ENCODE assay signal across 19 cellular contexts in genomic region chr1:2819429-2819828, GRCh38. TPM values are rescaled to one million over a fixed set of nuclear protein-coding genes. Genes with fewer than 3 reads are reported as not detected.
DNase-seq lines count a peak whose midpoint lies in the region; ATAC-seq, FAIRE-seq and TF ChIP-seq lines count a peak whose summit lies in the region.
"Had no signal": no experiment of that assay in that cellular context is flagged by ENCODE, and none has a peak within 500 bp of the region (broad histone marks: within the 10 kb centered on the region; RNA-seq: fewer than 3 reads in every experiment).

No MANE protein-coding gene starts in this region.

- H3F3A ChIP-seq in neural progenitor cell (ENCODE audit: low read depth), result no peaks in the 10 kb centered on the region

- POLR2A ChIA-PET in HepG2 (lab: Yijun Ruan, JAX), result no interaction called here

- H3K4me1 Mint-ChIP-seq in endothelial cell (ENCODE audit: unreplicated experiment) (no peaks in the 10 kb centered on the region), neural progenitor cell (no peaks in the 10 kb centered on the region), endodermal cell (no peaks in the 10 kb centered on the region)
- H3K4me1 Mint-ChIP-seq: CD14-positive monocyte, GM23338 had no signal

- FAIRE-seq in HepG2 (lab: Jason Lieb, UNC), result no peak
- FAIRE-seq: D721Med, G401.6, GM12892 had no signal

- in situ Hi-C loops in HepG2 (cut with HindIII; ENCODE audit: extremely low pct_ligation_motif_present, low pct_unique_long_range_greater_than_20kb), result no loop called here

- no peak for ATAC-seq in HepG2
- ATAC-seq in right lobe of liver, result no peak
- ATAC-seq in HG03439 (IDR thresholded peaks at IDR 0.05; ENCODE audit: unreplicated experiment), result no peak
- ATAC-seq: CD8-positive, alpha-beta T cell; GM23338 had no signal

- H3K4me2 ChIP-seq in HepG2 (ENCODE audit: low read depth, low read length), result no peak overlapping the region
- H3K4me2 ChIP-seq in neural progenitor cell, result no peak overlapping the region
- H3K4me2 ChIP-seq: GM23338 had no signal

- WGBS in HepG2 (ENCODE audit: low lambda C conversion rate), result 0% methylated on average over 3 of the region's 5 CpGs
- WGBS in right lobe of liver (ENCODE audit: insufficient coverage, low coverage, low lambda C conversion rate, missing lambda C conversion rate), result 53% methylated on average over 4 of the region's 5 CpGs
- 86 to 92% (median 87%) methylated on average over 5 of the region's 5 CpGs for WGBS in spleen, 5 donors
- 83 to 100% methylated on average over 1 to 5 of the region's 5 CpGs for WGBS in endodermal cell (ENCODE audit: insufficient coverage in 1 of 2, insufficient read length in 1 of 2), 2 experiments

- no peak overlapping the region for H3K4me3 ChIP-seq in HepG2 (replicated peaks in 1 of 3; ENCODE audit: insufficient read depth in 1 of 3, low read depth in 2 of 3, low read length in 3 of 3)
- H3K4me3 ChIP-seq in right lobe of liver, result no peak overlapping the region
- H3K4me3 ChIP-seq in neural progenitor cell, result no peak overlapping the region
- no peak overlapping the region for H3K4me3 ChIP-seq in spleen
- no peak overlapping the region for H3K4me3 ChIP-seq in endodermal cell (ENCODE audit: low read length)
- H3K4me3 ChIP-seq: GM23338 had no signal

- H3K27me3 Mint-ChIP-seq in endothelial cell (ENCODE audit: unreplicated experiment) (peaks cover 13% of the 10 kb centered on the region), neural progenitor cell (ENCODE audit: insufficient read depth, low read depth) (peaks cover 14% of the 10 kb centered on the region), endodermal cell (ENCODE audit: insufficient read depth) (peaks cover 3% of the 10 kb centered on the region)

- no peak overlapping the region for H3K4me3 Mint-ChIP-seq in endothelial cell (ENCODE audit: unreplicated experiment)
- peak overlapping the region; percentile 58 for H3K4me3 Mint-ChIP-seq in neural progenitor cell
- H3K4me3 Mint-ChIP-seq in endodermal cell, result no peak overlapping the region
- H3K4me3 Mint-ChIP-seq: CD14-positive monocyte; CD8-positive, alpha-beta T cell; GM23338 had no signal

- H3K36me3 ChIP-seq in HepG2 (replicated peaks in 1 of 2; ENCODE audit: control insufficient read depth in 1 of 2, insufficient read depth in 2 of 2, low read length in 2 of 2) (no peaks in the 10 kb centered on the region), right lobe of liver (no peaks in the 10 kb centered on the region), neural progenitor cell (no peaks in the 10 kb centered on the region), spleen (no peaks in the 10 kb centered on the region), endodermal cell (ENCODE audit: control insufficient read depth, insufficient read depth, low read length) (no peaks in the 10 kb centered on the region)

- H3K27me3 ChIP-seq in HepG2 (ENCODE audit: control insufficient read depth in 1 of 2, insufficient read depth in 2 of 2, low read length in 2 of 2) (peaks cover 2 to 42% of the 10 kb centered on the region in 2 experiments; a peak in 4 of 5 replicates), right lobe of liver (no peaks in the 10 kb centered on the region), neural progenitor cell (no peaks in the 10 kb centered on the region), spleen (replicated peaks in 1 of 7) (peaks cover 0 to 49% (median 8%) of the 10 kb centered on the region in 7 donors), endodermal cell (ENCODE audit: control insufficient read depth, insufficient read depth, low read length, poor library complexity, severe bottlenecking) (no peaks in the 10 kb centered on the region)

- no peak for TF ChIP-seq CTCF in HepG2 (CRISPR knock-in tag; IDR thresholded peaks at IDR 0.05)
- TF ChIP-seq CTCF in right lobe of liver (IDR thresholded peaks at IDR 0.05), result no peak
- TF ChIP-seq CTCF in endothelial cell (IDR thresholded peaks at IDR 0.05; ENCODE audit: unreplicated experiment), result no peak
- no peak for TF ChIP-seq CTCF in neural progenitor cell (IDR thresholded peaks at IDR 0.05)
- TF ChIP-seq CTCF in spleen (IDR thresholded peaks at IDR 0.05 in 8 of 11, conservative IDR thresholded peaks at IDR 0.05 in 3 of 11), result no peak
- TF ChIP-seq CTCF in endodermal cell (conservative IDR thresholded peaks at IDR 0.05), result no peak

- H3K9me3 Mint-ChIP-seq in endothelial cell (ENCODE audit: unreplicated experiment), result peaks cover 10% of the 10 kb centered on the region
- peaks cover 9% of the 10 kb centered on the region for H3K9me3 Mint-ChIP-seq in neural progenitor cell
- H3K9me3 Mint-ChIP-seq in endodermal cell, result peaks cover 87% of the 10 kb centered on the region
- H3K9me3 Mint-ChIP-seq: CD8-positive, alpha-beta T cell had no signal

- DNase-seq in HepG2 (ENCODE audit: low spot score) (no peak), right lobe of liver (no peak), endothelial cell (ENCODE audit: low spot score) (no peak), neural progenitor cell (ENCODE audit: low spot score) (no peak), spleen (peak; percentile 38), NCI-H146 treated with DMSO at 0.1 percent for 48 hours (lab: John Stamatoyannopoulos, UW; ENCODE audit: unreplicated experiment) (no peak), endodermal cell (no peak)
- DNase-seq: CD8-positive, alpha-beta T cell; COR-L47; DMS153; DMS79 treated with DMSO at 0.1 percent for 48 hours; EL; H7 had no signal

- CTCF ChIA-PET in HepG2 (lab: Yijun Ruan, JAX; ENCODE audit: low intra/inter-chr PET ratio, low total read pairs), result no interaction called here

- intact Hi-C loops in HepG2 (cut with micrococcal nuclease; ENCODE audit: unreplicated experiment) (no loop called here), right lobe of liver (cut with DNase I) (no loop called here), spleen (cut with DNase I; ENCODE audit: low total_unique reads) (no loop called here)

- TF ChIP-seq RAD21 in HepG2 (CRISPR knock-in tag; IDR thresholded peaks at IDR 0.05), result no peak

- no peaks in the 10 kb centered on the region for H3K79me2 ChIP-seq in HepG2 (ENCODE audit: insufficient read depth, low read length)
- H3K79me2 ChIP-seq in neural progenitor cell (ENCODE audit: low read depth), result no peaks in the 10 kb centered on the region

- H3K4me1 ChIP-seq in HepG2 (ENCODE audit: insufficient read depth, low read length) (no peaks in the 10 kb centered on the region), right lobe of liver (no peaks in the 10 kb centered on the region), neural progenitor cell (no peaks in the 10 kb centered on the region), spleen (peaks cover 0 to 7% (median 0%) of the 10 kb centered on the region in 6 donors), endodermal cell (ENCODE audit: control insufficient read depth, insufficient read depth, low read length) (no peaks in the 10 kb centered on the region)

- no peak for TF ChIP-seq EP300 in HepG2 (IDR thresholded peaks at IDR 0.05; ENCODE audit: low read depth in 2 of 2, low read length in 2 of 2)
- TF ChIP-seq EP300 in HepG2 (CRISPR knock-in tag; IDR thresholded peaks at IDR 0.05; ENCODE audit: borderline replicate concordance), result no peak

- H3K27ac Mint-ChIP-seq in endothelial cell (ENCODE audit: unreplicated experiment) (peak overlapping the region; percentile 11), neural progenitor cell (no peak overlapping the region), endodermal cell (no peak overlapping the region)
- H3K27ac Mint-ChIP-seq: CD8-positive, alpha-beta T cell; GM23338 had no signal

- H2AFZ ChIP-seq in HepG2 (ENCODE audit: low read length), result no peak overlapping the region
- no peak overlapping the region for H2AFZ ChIP-seq in neural progenitor cell (replicated peaks)
- H2AFZ ChIP-seq: GM23338 had no signal

- TF ChIP-seq POLR2A in HepG2 (IDR thresholded peaks at IDR 0.05; ENCODE audit: insufficient read depth in 1 of 2, low read depth in 2 of 2, low read length in 2 of 2), result no peak
- no peak for TF ChIP-seq POLR2A in right lobe of liver (IDR thresholded peaks at IDR 0.05)
- no peak for TF ChIP-seq POLR2A in spleen (IDR thresholded peaks at IDR 0.05)

- H3K36me3 Mint-ChIP-seq in endothelial cell (ENCODE audit: low read depth, unreplicated experiment) (peaks cover 8% of the 10 kb centered on the region), neural progenitor cell (no peaks in the 10 kb centered on the region), endodermal cell (ENCODE audit: low read depth) (peaks cover 4% of the 10 kb centered on the region)
- H3K36me3 Mint-ChIP-seq: CD14-positive monocyte; CD8-positive, alpha-beta T cell had no signal

- BruUV-seq in HepG2 (replicated peaks; lab: Mats Ljungman, UMichigan), result no TSS peak

- no peak overlapping the region for H3K27ac ChIP-seq in HepG2 (ENCODE audit: extremely low read length, insufficient read depth, low read length)
- no peak overlapping the region for H3K27ac ChIP-seq in right lobe of liver
- H3K27ac ChIP-seq in neural progenitor cell, result no peak overlapping the region
- H3K27ac ChIP-seq in spleen, result no peak overlapping the region
- no peak overlapping the region for H3K27ac ChIP-seq in endodermal cell (ENCODE audit: low read depth, low read length)

- H3K9ac ChIP-seq in HepG2 (ENCODE audit: insufficient read depth, low read depth, low read length) (no peak overlapping the region), neural progenitor cell (no peak overlapping the region), endodermal cell (ENCODE audit: extremely low read depth, low read length, poor library complexity, severe bottlenecking) (no peak overlapping the region)

- H4K20me1 ChIP-seq in HepG2 (ENCODE audit: insufficient read depth, low read length), result no peaks in the 10 kb centered on the region
- no peaks in the 10 kb centered on the region for H4K20me1 ChIP-seq in neural progenitor cell (ENCODE audit: low read depth)

- no peaks in the 10 kb centered on the region for H3K9me3 ChIP-seq in HepG2 (ENCODE audit: low read length)
- H3K9me3 ChIP-seq in right lobe of liver, result no peaks in the 10 kb centered on the region
- H3K9me3 ChIP-seq in neural progenitor cell (ENCODE audit: low read depth), result no peaks in the 10 kb centered on the region
- no peaks in the 10 kb centered on the region for H3K9me3 ChIP-seq in spleen
- H3K9me3 ChIP-seq in endodermal cell (ENCODE audit: control insufficient read depth, low read length), result peaks cover 32% of the 10 kb centered on the region

RNA-seq across cellular contexts. Expression of gene TTC34, which starts 17.9 kb away (rescaled TPM):
- 0.07 TPM in 1 of 2 replicates, not detected in the other for total RNA-seq in HepG2 (2016; rRNA removed; fragmentation: Illumina TruSeq; extraction: Trizol)
- not detected in 2 replicates for total RNA-seq in HepG2 (2016; cell fraction: cytosol; rRNA removed; fragmentation: Illumina TruSeq; extraction: Trizol; ENCODE audit: low read depth)
- 0.09 TPM in 1 of 2 replicates, not detected in the other for total RNA-seq in HepG2 (2016; cell fraction: insoluble cytoplasmic fraction; rRNA removed; fragmentation: Illumina TruSeq; extraction: Trizol)
- 0.03 TPM in 1 of 2 replicates, not detected in the other for total RNA-seq in HepG2 (2016; cell fraction: membrane; rRNA removed; fragmentation: Illumina TruSeq; extraction: Trizol)
- 0.22 and 0.31 TPM in 2 replicates for total RNA-seq in HepG2 (2016; cell fraction: nucleus; rRNA removed; fragmentation: Illumina TruSeq; extraction: Trizol)
- polyA plus RNA-seq in HepG2 (2011; rRNA removed), result 0.11 and 0.13 TPM in 2 replicates
- 0.01 and 0.03 TPM in 2 replicates for polyA plus RNA-seq in HepG2 (2011; cell fraction: cytosol; rRNA removed)
- polyA plus RNA-seq in HepG2 (2011; cell fraction: nucleus; rRNA removed), result 1.1 and 1.5 TPM in 2 replicates
- polyA plus RNA-seq in HepG2 (2012), result 0.08 and 0.16 TPM in 2 replicates
- 0.01 TPM in 1 of 2 replicates, not detected in the other for polyA plus RNA-seq in HepG2 (2016; cell fraction: cytosol; fragmentation: Illumina TruSeq; extraction: Trizol; ENCODE audit: low read depth)
- polyA plus RNA-seq in HepG2 (2016; cell fraction: insoluble cytoplasmic fraction; fragmentation: Illumina TruSeq; extraction: Trizol; ENCODE audit: low read depth), result 0.03 and 0.05 TPM in 2 replicates
- polyA plus RNA-seq in HepG2 (2016; cell fraction: membrane; fragmentation: Illumina TruSeq; extraction: Trizol; ENCODE audit: low read depth), result 0.03 TPM in 1 of 2 replicates, not detected in the other
- polyA plus RNA-seq in HepG2 (2016; cell fraction: nucleus; fragmentation: Illumina TruSeq; extraction: Trizol; ENCODE audit: insufficient read depth, low read depth), result 0.33 and 0.36 TPM in 2 replicates
- 0.84 and 0.87 TPM in 2 replicates for polyA minus RNA-seq in HepG2 (2011; rRNA and poly(A)+ RNA removed; ENCODE audit: low replicate concordance)
- 0.09 and 0.10 TPM in 2 replicates for polyA minus RNA-seq in HepG2 (2011; cell fraction: cytosol; rRNA and poly(A)+ RNA removed)
- polyA minus RNA-seq in HepG2 (2011; cell fraction: nucleus; rRNA and poly(A)+ RNA removed), result 1.7 and 2.5 TPM in 2 replicates
- under 1 TPM in 5 of 6 experiments, not detected in 1; 0.06 to 0.23 (median 0.18) TPM for total RNA-seq in right lobe of liver
- total RNA-seq in endothelial cell (ENCODE audit: unreplicated experiment), result 0.82 TPM
- 0.09 and 0.87 TPM in 2 replicates for total RNA-seq in neural progenitor cell (ENCODE audit: low replicate concordance)
- 1 to 10 TPM in 6 of 7 donors, under 1 TPM in 1; 0.64 to 2.8 (median 1.8) TPM for total RNA-seq in spleen
- polyA plus RNA-seq in spleen, result under 1 TPM; 0.09 to 0.51 (median 0.13) TPM
- 1 to 10 TPM; 2.4 to 3.1 TPM for total RNA-seq in endodermal cell
- polyA plus RNA-seq in endodermal cell (2013, experiment 1 of 2), result 0.61 TPM
- polyA plus RNA-seq in endodermal cell (2013, experiment 2 of 2), result 0.58 TPM
